In the genomic region with DNA sequence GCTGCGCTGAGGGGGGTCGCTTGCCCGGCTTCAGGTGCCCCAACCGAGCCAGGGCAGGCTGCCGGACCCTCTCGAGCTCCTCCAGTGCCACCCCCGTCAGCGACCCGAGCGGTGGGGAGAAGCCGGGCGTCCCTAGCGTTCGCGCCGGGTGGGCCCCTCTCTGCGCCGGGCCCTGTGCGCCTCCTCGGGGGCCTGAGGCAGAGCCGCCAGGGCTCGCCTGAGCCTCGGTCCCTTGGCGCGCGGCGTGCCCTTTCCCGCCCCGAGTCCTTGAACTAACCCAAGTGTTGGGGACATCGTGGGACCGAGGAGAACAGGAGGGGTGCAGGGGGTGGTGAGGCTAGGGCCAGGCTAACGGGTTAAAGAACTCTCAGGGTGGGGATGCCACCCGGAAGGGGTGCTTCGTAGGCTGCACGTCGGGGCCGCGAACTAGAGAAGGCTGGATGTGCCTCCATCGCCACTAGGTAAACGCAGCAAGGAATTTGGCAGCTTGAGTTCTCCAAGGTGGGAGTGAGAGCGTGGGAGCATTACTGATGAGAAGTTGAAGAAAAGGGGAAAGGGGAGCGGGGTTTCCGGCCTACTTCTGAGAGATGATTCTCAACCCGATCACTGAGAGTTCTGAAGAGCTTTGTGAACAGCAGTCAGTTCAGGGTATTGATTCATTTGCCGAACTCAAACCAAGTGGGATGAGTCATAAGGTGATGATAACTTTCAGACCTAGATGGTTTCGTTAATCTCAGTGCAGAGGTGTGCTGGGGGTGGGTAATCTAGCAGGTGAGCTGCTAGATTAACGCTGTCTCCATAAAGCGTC, we compare ENCODE assay signal across 8 cellular contexts. TPM values are rescaled to one million over a fixed set of nuclear protein-coding genes. Genes with fewer than 3 reads are reported as not detected.
DNase-seq lines count a peak whose midpoint lies in the region; ATAC-seq and TF ChIP-seq lines count a peak whose summit lies in the region.

No MANE protein-coding gene starts in this region.

- H3K4me1 ChIP-seq in CD8-positive, alpha-beta T cell (ENCODE audit: insufficient read depth, low read length), result peaks cover 28% of the 10 kb centered on the region
- H3K4me1 ChIP-seq in RWPE2 (ENCODE audit: insufficient read depth, poor library complexity, severe bottlenecking) (peaks cover 12% of the 10 kb centered on the region), heart left ventricle (peaks cover 0 to 36% (median 24%) of the 10 kb centered on the region in 12 donors), uterus (no peaks in the 10 kb centered on the region)

- H3K4me1 Mint-ChIP-seq in CD8-positive, alpha-beta T cell (ENCODE audit: low read depth), result peaks cover 38% of the 10 kb centered on the region
- peaks cover 45% of the 10 kb centered on the region for H3K4me1 Mint-ChIP-seq in activated naive CD4-positive, alpha-beta T cell treated with anti-CD3 and anti-CD28 coated beads, Interleukin-2, amount 10 ng/mL, durations not matched to agents 7 days and 5 days
- H3K4me1 Mint-ChIP-seq in progenitor cell of endocrine pancreas (ENCODE audit: low read depth), result peaks cover 28% of the 10 kb centered on the region

- TF ChIP-seq POLR2A in heart left ventricle (IDR thresholded peaks at IDR 0.05) (no peak), uterus (IDR thresholded peaks at IDR 0.05) (no peak)

- POLR2A ChIA-PET in CD8-positive, alpha-beta T cell (lab: Charles Lee), result interaction anchor here (0.6 to 2.6 kb wide), 16 partner anchors 9 to 393 kb away, joined by 3 to 21 read pairs (median 4); a partner anchor contains a TSS

- H3K36me3 ChIP-seq in CD8-positive, alpha-beta T cell (ENCODE audit: insufficient read depth, low read length), result no peaks in the 10 kb centered on the region
- H3K36me3 ChIP-seq in RWPE2 (ENCODE audit: low read depth) (peaks cover 36% of the 10 kb centered on the region), heart left ventricle (peaks cover 0 to 25% (median 15%) of the 10 kb centered on the region in 9 donors), uterus (no peaks in the 10 kb centered on the region)

- H3K27me3 Mint-ChIP-seq in CD8-positive, alpha-beta T cell (ENCODE audit: low read depth), result no peaks in the 10 kb centered on the region
- H3K27me3 Mint-ChIP-seq in activated naive CD4-positive, alpha-beta T cell treated with anti-CD3 and anti-CD28 coated beads, Interleukin-2, amount 10 ng/mL, durations not matched to agents 7 days and 5 days, result no peaks in the 10 kb centered on the region
- H3K27me3 Mint-ChIP-seq in progenitor cell of endocrine pancreas, result no peaks in the 10 kb centered on the region

- DNase-seq in CD8-positive, alpha-beta T cell, result peak; percentile 25 to 73 (median 53)
- peak; percentile 59 for DNase-seq in RWPE2 (ENCODE audit: low spot score)
- DNase-seq in activated naive CD4-positive, alpha-beta T cell treated with anti-CD3 and anti-CD28 coated beads, Interleukin-2, amount 10 ng/mL, durations not matched to agents 7 days and 5 days, result peak; percentile 64
- peak in 4 of 5 donors; percentile 35 to 72 (median 42) for DNase-seq in heart left ventricle
- DNase-seq in progenitor cell of endocrine pancreas (ENCODE audit: low spot score, unreplicated experiment), result no peak
- DNase-seq in uterus, result peak in 1 of 2 donors; percentile 33

- no peak for TF ChIP-seq CTCF in CD8-positive, alpha-beta T cell (IDR thresholded peaks at IDR 0.05)
- TF ChIP-seq CTCF in RWPE2 (IDR thresholded peaks at IDR 0.05; ENCODE audit: poor library complexity, severe bottlenecking) (no peak), heart left ventricle (IDR thresholded peaks at IDR 0.05) (no peak), progenitor cell of endocrine pancreas (IDR thresholded peaks at IDR 0.05; ENCODE audit: unreplicated experiment) (no peak), uterus (IDR thresholded peaks at IDR 0.05) (peak in 1 of 4 experiments; percentile 8)

- H3K4me3 ChIP-seq in CD8-positive, alpha-beta T cell (ENCODE audit: low read depth, low read length), result peak overlapping the region; percentile 78
- peak overlapping the region; percentile 76 for H3K4me3 ChIP-seq in RWPE2 (ENCODE audit: severe bottlenecking)
- H3K4me3 ChIP-seq in heart left ventricle, result peak overlapping the region; percentile 77 to 100 (median 94)
- peak overlapping the region; percentile 76 to 93 for H3K4me3 ChIP-seq in uterus

- H3K9me3 Mint-ChIP-seq in CD8-positive, alpha-beta T cell, result no peaks in the 10 kb centered on the region
- no peaks in the 10 kb centered on the region for H3K9me3 Mint-ChIP-seq in activated naive CD4-positive, alpha-beta T cell treated with anti-CD3 and anti-CD28 coated beads, Interleukin-2, amount 10 ng/mL, durations not matched to agents 7 days and 5 days
- H3K9me3 Mint-ChIP-seq in progenitor cell of endocrine pancreas (ENCODE audit: low read depth), result no peaks in the 10 kb centered on the region

- H3K27ac Mint-ChIP-seq in CD8-positive, alpha-beta T cell, result peak overlapping the region; percentile 97
- peak overlapping the region; percentile 94 for H3K27ac Mint-ChIP-seq in activated naive CD4-positive, alpha-beta T cell treated with anti-CD3 and anti-CD28 coated beads, Interleukin-2, amount 10 ng/mL, durations not matched to agents 7 days and 5 days
- H3K27ac Mint-ChIP-seq in progenitor cell of endocrine pancreas, result peak overlapping the region; percentile 98

- no peaks in the 10 kb centered on the region for H3K9me3 ChIP-seq in CD8-positive, alpha-beta T cell (ENCODE audit: low read length)
- H3K9me3 ChIP-seq in RWPE2 (ENCODE audit: severe bottlenecking) (no peaks in the 10 kb centered on the region), heart left ventricle (no peaks in the 10 kb centered on the region), uterus (no peaks in the 10 kb centered on the region)

- peak overlapping the region; percentile 86 for H3K4me3 Mint-ChIP-seq in CD8-positive, alpha-beta T cell
- H3K4me3 Mint-ChIP-seq in activated naive CD4-positive, alpha-beta T cell treated with anti-CD3 and anti-CD28 coated beads, Interleukin-2, amount 10 ng/mL, durations not matched to agents 7 days and 5 days, result peak overlapping the region; percentile 84
- H3K4me3 Mint-ChIP-seq in progenitor cell of endocrine pancreas (ENCODE audit: low read depth), result peak overlapping the region; percentile 97

- CTCF ChIA-PET in CD8-positive, alpha-beta T cell (lab: Charles Lee), result interaction anchor here (0.8 to 1.2 kb wide), 5 partner anchors 48 to 224 kb away, joined by 3 to 4 read pairs (median 3); a partner anchor contains a TSS
- CTCF ChIA-PET in activated naive CD4-positive, alpha-beta T cell treated with anti-CD3 and anti-CD28 coated beads, Interleukin-2, amount 10 ng/mL, durations not matched to agents 7 days and 5 days (lab: Charles Lee), result interaction anchor here (1.2 to 3.5 kb wide), 5 partner anchors 9 to 66 kb away, joined by 3 to 15 read pairs (median 6); a partner anchor contains a TSS

- no peaks in the 10 kb centered on the region for H3K27me3 ChIP-seq in CD8-positive, alpha-beta T cell (ENCODE audit: insufficient read depth, low read length)
- H3K27me3 ChIP-seq in RWPE2 (ENCODE audit: insufficient read depth, poor library complexity, severe bottlenecking), result no peaks in the 10 kb centered on the region
- H3K27me3 ChIP-seq in heart left ventricle, result no peaks in the 10 kb centered on the region
- H3K27me3 ChIP-seq in uterus, result no peaks in the 10 kb centered on the region

- H3K27ac ChIP-seq in CD8-positive, alpha-beta T cell (ENCODE audit: low read depth, low read length), result peak overlapping the region; percentile 78
- H3K27ac ChIP-seq in RWPE2 (ENCODE audit: poor library complexity, severe bottlenecking) (peak overlapping the region; percentile 67), heart left ventricle (peak overlapping the region; percentile 70 to 95 (median 92)), uterus (peak overlapping the region; percentile 76 to 92)

- H3K36me3 Mint-ChIP-seq in CD8-positive, alpha-beta T cell, result peaks cover 24% of the 10 kb centered on the region
- H3K36me3 Mint-ChIP-seq in activated naive CD4-positive, alpha-beta T cell treated with anti-CD3 and anti-CD28 coated beads, Interleukin-2, amount 10 ng/mL, durations not matched to agents 7 days and 5 days, result peaks cover 29% of the 10 kb centered on the region
- peaks cover 3% of the 10 kb centered on the region for H3K36me3 Mint-ChIP-seq in progenitor cell of endocrine pancreas (ENCODE audit: insufficient read depth)

- ATAC-seq in CD8-positive, alpha-beta T cell, result peak; percentile 49
- ATAC-seq in GM19438 (IDR thresholded peaks at IDR 0.05; ENCODE audit: low read depth, unreplicated experiment), result peak; percentile 34
- peak; percentile 14 for ATAC-seq in HG03521 (IDR thresholded peaks at IDR 0.05; ENCODE audit: unreplicated experiment)
- ATAC-seq in RWPE2 (ENCODE audit: low read depth), result peak; percentile 41
- ATAC-seq in heart left ventricle, result peak; percentile 4 to 66 (median 52)

- WGBS in heart left ventricle, 4 donors, result 2 to 6% (median 2%) methylated on average over 20 to 48 of the region's 48 CpGs

- intact Hi-C loops in CD8-positive, alpha-beta T cell (cut with DNase I, micrococcal nuclease), result loop anchor here (1.0 to 10.0 kb wide), 7 partner anchors 48 to 867 kb away; a partner anchor contains a TSS
- intact Hi-C loops in heart left ventricle (cut with DNase I) (loop anchor here in 4 of 10 donors (1.0 to 5.0 kb wide), 3 partner anchors 48 kb away; a partner anchor contains a TSS), uterus (cut with DNase I; ENCODE audit: low total_unique reads) (no loop called here)

RNA-seq across cellular contexts. Expression of a gene that starts 0.6 kb away (rescaled TPM):
- total RNA-seq in CD8-positive, alpha-beta T cell, result 10 to 100 TPM; 46.8 to 51.3 TPM
- total RNA-seq in heart left ventricle (10 to 100 TPM; 20.2 to 31.5 (median 25.7) TPM), progenitor cell of endocrine pancreas (65.5 and 65.7 TPM in 2 replicates), uterus (10 to 100 TPM; 23.5 to 74.9 (median 34.1) TPM)
- 10 to 100 TPM; 19.3 to 27.6 TPM for polyA plus RNA-seq in heart left ventricle

RNA-seq across cellular contexts. Expression of a gene that starts 48.3 kb away (rescaled TPM):
- total RNA-seq in CD8-positive, alpha-beta T cell, result 100 to 1,000 TPM in 1 of 2 experiments, 10 to 100 TPM in 1; 96.5 to 106 TPM
- 10 to 100 TPM; 55.0 to 81.1 (median 59.1) TPM for total RNA-seq in heart left ventricle
- 10 to 100 TPM; 58.1 to 81.7 TPM for polyA plus RNA-seq in heart left ventricle
- total RNA-seq in progenitor cell of endocrine pancreas, result 93.2 and 94.3 TPM in 2 replicates
- total RNA-seq in uterus, result 100 to 1,000 TPM in 2 of 4 donors, 10 to 100 TPM in 2; 79.7 to 243 (median 107) TPM
